ENCODE assay signal across 8 cellular contexts in the genomic region with DNA sequence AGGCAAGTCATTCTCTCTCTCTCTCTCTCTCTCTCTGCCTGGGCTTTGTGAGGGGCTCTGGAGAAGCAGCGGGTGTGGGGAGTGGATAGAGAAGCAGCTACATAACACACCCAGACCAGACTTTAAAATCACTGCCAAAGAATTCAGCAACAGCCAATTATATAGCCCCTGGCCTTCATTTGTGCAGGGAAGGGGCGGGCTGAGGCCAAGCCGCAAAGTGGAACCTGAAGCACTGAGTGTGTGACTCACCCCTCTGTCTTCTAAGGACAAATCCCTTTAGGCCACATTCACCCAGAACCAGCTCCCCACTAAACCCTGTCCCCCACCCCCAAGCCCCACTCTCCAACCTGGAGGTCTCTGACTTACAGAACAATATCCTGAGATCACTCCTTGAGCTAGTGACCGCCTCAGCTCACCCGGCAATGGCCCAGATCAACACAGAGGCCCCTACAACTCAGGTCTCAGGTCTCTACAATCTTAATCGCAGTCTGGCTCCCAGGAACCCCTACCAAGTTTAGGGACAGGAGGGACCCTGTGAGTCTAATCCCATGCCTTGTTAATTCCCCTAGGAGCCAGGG. TPM values are rescaled to one million over a fixed set of nuclear protein-coding genes. Genes with fewer than 3 reads are reported as not detected.
DNase-seq lines count a peak whose midpoint lies in the region; ATAC-seq, FAIRE-seq and TF ChIP-seq lines count a peak whose summit lies in the region.

No MANE protein-coding gene starts in this region.

- peak overlapping the region; percentile 74 for H3K4me3 Mint-ChIP-seq in CD4-positive, alpha-beta T cell

- DNase-seq in CD4-positive, alpha-beta T cell: peak in 7 of 10 experiments; percentile 32 to 59 (median 37)
- DNase-seq in HK-2 (ENCODE audit: unreplicated experiment) (peak; percentile 83), T1000 (lab: John Stamatoyannopoulos, UW) (peak; percentile 76), dermis blood vessel endothelial cell (peak; percentile 84), urothelium cell line (ENCODE audit: low spot score) (peak; percentile 93), NCI-H1930 (lab: John Stamatoyannopoulos, UW) (no peak)

- POLR2A ChIA-PET in CD4-positive, alpha-beta T cell (lab: Charles Lee): interaction anchor here (0.9 to 2.9 kb wide), 4 partner anchors 10 to 20 kb away, joined by 3 to 13 read pairs (median 7); no protein-coding TSS in a partner anchor

- intact Hi-C loops in CD4-positive, alpha-beta T cell (cut with DNase I, micrococcal nuclease): loop anchor here (10.0 kb wide), 3 partner anchors 46 to 606 kb away; partner anchors contain the start of genes NOL6 (in 1 of the 2), SMIM27 (in 1 of the 2) and TOPORS (in 1 of the 2)

- H3K9me3 Mint-ChIP-seq in CD4-positive, alpha-beta T cell: no peaks in the 10 kb centered on the region

- peak overlapping the region; percentile 97 for H3K27ac Mint-ChIP-seq in CD4-positive, alpha-beta T cell

- H3K36me3 ChIP-seq in mucosa of rectum (ENCODE audit: control insufficient read depth in 2 of 2, insufficient read depth in 2 of 2, low read length in 2 of 2): no peaks in the 10 kb centered on the region

- no peaks in the 10 kb centered on the region for H3K36me3 Mint-ChIP-seq in CD4-positive, alpha-beta T cell (ENCODE audit: low read depth)

- H3K4me1 ChIP-seq in mucosa of rectum (ENCODE audit: control insufficient read depth in 2 of 2, insufficient read depth in 2 of 2, low read length in 2 of 2): peaks cover 78 to 82% of the 10 kb centered on the region in 2 donors

- no peaks in the 10 kb centered on the region for H3K27me3 ChIP-seq in CD4-positive, alpha-beta T cell (ENCODE audit: control insufficient read depth, insufficient read depth, low read length)
- peaks cover 0 to 3% of the 10 kb centered on the region in 2 donors for H3K27me3 ChIP-seq in mucosa of rectum (ENCODE audit: control insufficient read depth in 2 of 2, insufficient read depth in 2 of 2, low read length in 2 of 2)

- H3K27me3 Mint-ChIP-seq in CD4-positive, alpha-beta T cell: no peaks in the 10 kb centered on the region

- peak; percentile 28 for ATAC-seq in CD4-positive, alpha-beta T cell (ENCODE audit: poor library complexity)
- ATAC-seq in GM21717 (IDR thresholded peaks at IDR 0.05; ENCODE audit: unreplicated experiment): no peak

- H3K9ac ChIP-seq in mucosa of rectum (ENCODE audit: low read depth in 1 of 2, low read length in 2 of 2): peak overlapping the region; percentile 66 to 68

- no peak for FAIRE-seq in urothelium cell line (lab: Jason Lieb, UNC)

- TF ChIP-seq CTCF in CD4-positive, alpha-beta T cell (IDR thresholded peaks at IDR 0.05): no peak

- H3K27ac ChIP-seq in CD4-positive, alpha-beta T cell (ENCODE audit: low read depth, low read length): peak overlapping the region; percentile 76
- peak overlapping the region; percentile 93 to 97 for H3K27ac ChIP-seq in mucosa of rectum (ENCODE audit: low read depth in 2 of 2, low read length in 2 of 2)

- no peaks in the 10 kb centered on the region for H3K9me3 ChIP-seq in CD4-positive, alpha-beta T cell (ENCODE audit: control insufficient read depth, low read length)
- no peaks in the 10 kb centered on the region for H3K9me3 ChIP-seq in mucosa of rectum (ENCODE audit: control insufficient read depth in 2 of 2, low read length in 2 of 2)

- peak overlapping the region; percentile 31 to 51 for H3K4me3 ChIP-seq in mucosa of rectum (ENCODE audit: low read length in 2 of 2)

- peaks cover 83% of the 10 kb centered on the region for H3K4me1 Mint-ChIP-seq in CD4-positive, alpha-beta T cell (ENCODE audit: low read depth)

- CTCF ChIA-PET in CD4-positive, alpha-beta T cell (lab: Charles Lee): interaction anchor here (1.4 kb wide), 1 partner anchor 9 kb away, joined by 7 read pairs; no protein-coding TSS in a partner anchor

RNA-seq across cellular contexts. Expression of gene B4GALT1, which starts 6.0 kb away (rescaled TPM):
- total RNA-seq in CD4-positive, alpha-beta T cell: 10 to 100 TPM; 74.7 to 77.0 TPM
- total RNA-seq in dermis blood vessel endothelial cell: 14.1 and 35.7 TPM in 2 replicates

Comparison
In these comparisons a context has a peak if more than half of its experiments do, and no peak if none do; other contexts are left out.
1. DNase-seq: peak in CD4-positive, alpha-beta T cell (7 of 10), HK-2 (single experiment), T1000 (single experiment), dermis blood vessel endothelial cell (single experiment) and urothelium cell line (single experiment); none in NCI-H1930 (0 of 2).